1 cellular context compared by ENCODE assay signal in genomic region chr15:88681610-88682221, GRCh38.
TF ChIP-seq lines count a peak whose summit lies in the region.

No MANE protein-coding gene starts in this region.

TF ChIP-seq in HepG2, 621 proteins besides CTCF, POLR2A, EP300 and RAD21 (continued from another document and continues in another):
- TF ChIP-seq PAXIP1 (CRISPR knock-in tag; conservative IDR thresholded peaks at IDR 0.05) = peak; percentile 73
- no peak for TF ChIP-seq ZXDC (CRISPR knock-in tag; IDR thresholded peaks at IDR 0.05)
- no peak for TF ChIP-seq THAP7 (CRISPR knock-in tag; IDR thresholded peaks at IDR 0.05)
- TF ChIP-seq DMAP1 (CRISPR knock-in tag; IDR thresholded peaks at IDR 0.05) = peak; percentile 65; the same call in 1 of the 2 replicates
- TF ChIP-seq HNRNPH1 (optimal IDR thresholded peaks at IDR 0.05; ENCODE audit: low read depth, low read length) = no peak
- TF ChIP-seq MYC (CRISPR knock-in tag; IDR thresholded peaks at IDR 0.05; ENCODE audit: borderline replicate concordance) = peak; percentile 92
- TF ChIP-seq ZNF609 (CRISPR knock-in tag; IDR thresholded peaks at IDR 0.05; ENCODE audit: borderline replicate concordance) = no peak
- peak; percentile 68 for TF ChIP-seq ZNF605 (CRISPR knock-in tag; IDR thresholded peaks at IDR 0.05)
- TF ChIP-seq YY1 (IDR thresholded peaks at IDR 0.05; ENCODE audit: insufficient read depth, insufficient replicate concordance, low read depth, low read length) = peak; percentile 73
- no peak for TF ChIP-seq PAX8 (CRISPR knock-in tag; IDR thresholded peaks at IDR 0.05; ENCODE audit: borderline replicate concordance)
- TF ChIP-seq ZNF83 (CRISPR knock-in tag; IDR thresholded peaks at IDR 0.05; ENCODE audit: borderline replicate concordance) = 0 out of 2 replicates have a peak, but pooled peaks have one; percentile 31
- peak; percentile 73; the same call in 1 of the 2 replicates for TF ChIP-seq ZNF607 (CRISPR knock-in tag; IDR thresholded peaks at IDR 0.05; ENCODE audit: borderline replicate concordance)
- TF ChIP-seq ZNF687 (CRISPR knock-in tag; IDR thresholded peaks at IDR 0.05) = peak; percentile 93
- peak; percentile 48; the same call in 1 of the 2 replicates for TF ChIP-seq TMF1 (CRISPR knock-in tag; IDR thresholded peaks at IDR 0.05; ENCODE audit: low read depth)
- TF ChIP-seq REPIN1 (CRISPR knock-in tag; IDR thresholded peaks at IDR 0.05; ENCODE audit: borderline replicate concordance, low read depth) = peak; percentile 48; the same call in 1 of the 2 replicates
- no peak for TF ChIP-seq BCL6 (CRISPR knock-in tag; IDR thresholded peaks at IDR 0.05)
- peak; percentile 44; the same call in 1 of the 2 replicates for TF ChIP-seq HDAC2 (CRISPR knock-in tag; IDR thresholded peaks at IDR 0.05)
- no peak for TF ChIP-seq MXI1 (IDR thresholded peaks at IDR 0.05; ENCODE audit: borderline replicate concordance, low read depth, low read length)
- TF ChIP-seq POLR2AphosphoS5 (IDR thresholded peaks at IDR 0.05; ENCODE audit: low read depth, low read length) = peak; percentile 40; the same call in 1 of the 2 replicates
- TF ChIP-seq ZNF691 (CRISPR knock-in tag; IDR thresholded peaks at IDR 0.05; ENCODE audit: borderline replicate concordance, low read depth) = peak; percentile 50; the same call in 1 of the 2 replicates
- TF ChIP-seq NCOR1 (IDR thresholded peaks at IDR 0.05; ENCODE audit: borderline replicate concordance, low read length) = peak; percentile 49; the same call in 1 of the 2 replicates
- peak; percentile 58; the same call in 1 of the 2 replicates for TF ChIP-seq TFDP1 (CRISPR knock-in tag; IDR thresholded peaks at IDR 0.05; ENCODE audit: borderline replicate concordance)
- TF ChIP-seq GLI4 (CRISPR knock-in tag; IDR thresholded peaks at IDR 0.05; ENCODE audit: borderline replicate concordance) = peak; percentile 36; the same call in 1 of the 2 replicates
- no peak for TF ChIP-seq KMT2A (CRISPR knock-in tag; IDR thresholded peaks at IDR 0.05)
- no peak for TF ChIP-seq ZNF652 (CRISPR knock-in tag; IDR thresholded peaks at IDR 0.05; ENCODE audit: borderline replicate concordance, low read depth)
- TF ChIP-seq PBX3 (CRISPR knock-in tag; IDR thresholded peaks at IDR 0.05; ENCODE audit: borderline replicate concordance) = no peak
- 0 out of 2 replicates have a peak, but pooled peaks have one; percentile 31 for TF ChIP-seq ATF3 (CRISPR knock-in tag; IDR thresholded peaks at IDR 0.05)
- no peak for TF ChIP-seq GATAD1 (CRISPR knock-in tag; IDR thresholded peaks at IDR 0.05)
- 0 out of 2 replicates have a peak, but pooled peaks have one; percentile 21 for TF ChIP-seq THAP9 (CRISPR knock-in tag; IDR thresholded peaks at IDR 0.05; ENCODE audit: borderline replicate concordance)
